ENCODE assay signal across 8 cellular contexts in the genomic region with DNA sequence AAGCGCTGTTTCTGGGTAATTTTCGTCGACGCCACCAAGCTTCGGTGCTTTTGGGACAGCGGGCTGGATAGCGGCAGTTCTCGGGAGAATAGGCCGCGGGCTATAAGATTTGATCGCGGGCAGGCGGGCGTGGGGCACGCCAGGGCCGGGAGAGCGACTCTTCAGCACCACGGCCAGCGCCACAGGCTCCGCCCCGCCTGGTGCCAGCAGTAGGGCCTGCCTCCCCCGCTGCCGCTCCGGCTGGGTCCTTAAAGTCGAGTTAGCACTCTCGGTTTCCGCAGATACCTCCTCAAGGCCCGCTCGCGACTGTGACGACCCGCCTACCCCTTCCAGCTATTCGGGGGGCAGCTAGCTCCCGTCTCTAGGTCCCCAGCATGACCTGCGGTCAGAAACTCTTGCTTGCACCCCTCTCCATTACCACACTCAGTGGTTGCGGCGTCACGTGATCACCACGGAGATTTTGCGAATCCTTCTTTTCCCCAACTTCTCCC. TPM values are rescaled to one million over a fixed set of nuclear protein-coding genes. Genes with fewer than 3 reads are reported as not detected.
DNase-seq lines count a peak whose midpoint lies in the region; ATAC-seq and TF ChIP-seq lines count a peak whose summit lies in the region.

No MANE protein-coding gene starts in this region.

- H3K4me3 ChIP-seq in CD4-positive, CD25-positive, alpha-beta regulatory T cell (ENCODE audit: low read depth, low read length) = no peak overlapping the region
- peak overlapping the region; percentile 68 for H3K4me3 ChIP-seq in neural cell (ENCODE audit: low read length)

- no peaks in the 10 kb centered on the region for H3K79me2 ChIP-seq in neural cell (replicated peaks; ENCODE audit: insufficient read depth, low read length)

- H3K4me1 ChIP-seq in CD4-positive, CD25-positive, alpha-beta regulatory T cell (ENCODE audit: control insufficient read depth, insufficient read depth, low read length, poor library complexity, severe bottlenecking) = no peaks in the 10 kb centered on the region

- no peak overlapping the region for H2AFZ ChIP-seq in neural cell (ENCODE audit: low read depth, low read length)

- no peaks in the 10 kb centered on the region for H3K9me2 ChIP-seq in neural cell (ENCODE audit: insufficient read depth, low read length)

- no peak overlapping the region for H3K27ac Mint-ChIP-seq in CD4-positive, CD25-positive, alpha-beta regulatory T cell

- peaks cover 0 to 13% (median 9%) of the 10 kb centered on the region in 4 donors for H3K4me1 Mint-ChIP-seq in CD4-positive, CD25-positive, alpha-beta regulatory T cell

- H3K36me3 ChIP-seq in CD4-positive, CD25-positive, alpha-beta regulatory T cell (ENCODE audit: control insufficient read depth, insufficient read depth, low read length) = no peaks in the 10 kb centered on the region
- no peaks in the 10 kb centered on the region for H3K36me3 ChIP-seq in neural cell (ENCODE audit: insufficient read depth, low read length)

- H3K27me3 ChIP-seq in CD4-positive, CD25-positive, alpha-beta regulatory T cell (ENCODE audit: control insufficient read depth, insufficient read depth, low read length) = peaks cover 53% of the 10 kb centered on the region
- H3K27me3 ChIP-seq in neural cell (ENCODE audit: insufficient read depth, low read depth, low read length) = peaks cover 68% of the 10 kb centered on the region

- TF ChIP-seq EP300 in neural cell (conservative IDR thresholded peaks at IDR 0.05; ENCODE audit: poor library complexity, severe bottlenecking) = no peak

- no peak for TF ChIP-seq POLR2A in erythroblast (IDR thresholded peaks at IDR 0.05; ENCODE audit: low read length)

- peaks cover 92% of the 10 kb centered on the region for H3K27me3 Mint-ChIP-seq in CD4-positive, CD25-positive, alpha-beta regulatory T cell

- no peak overlapping the region for H3K27ac ChIP-seq in CD4-positive, CD25-positive, alpha-beta regulatory T cell (ENCODE audit: insufficient read depth, low read length, poor library complexity, severe bottlenecking)
- peak overlapping the region; percentile 55 for H3K27ac ChIP-seq in neural cell (ENCODE audit: low read length)

- peak; percentile 50 to 52 for ATAC-seq in CD4-positive, CD25-positive, alpha-beta regulatory T cell (ENCODE audit: low read depth in 2 of 2)
- ATAC-seq in HG02678 (IDR thresholded peaks at IDR 0.05; ENCODE audit: unreplicated experiment) = peak; percentile 79
- ATAC-seq in HG03457 (IDR thresholded peaks at IDR 0.05; ENCODE audit: unreplicated experiment) = no peak
- no peak for ATAC-seq in GM19324 (IDR thresholded peaks at IDR 0.05; ENCODE audit: low FRiP score, unreplicated experiment)

- H3K9ac ChIP-seq in neural cell (ENCODE audit: low read length) = peak overlapping the region; percentile 49

- no peaks in the 10 kb centered on the region for H3F3A ChIP-seq in neural cell (ENCODE audit: insufficient read depth, low read length, poor library complexity, severe bottlenecking)

- TF ChIP-seq CTCF in neural cell (IDR thresholded peaks at IDR 0.05; ENCODE audit: poor library complexity, severe bottlenecking) = no peak

- H3K36me3 Mint-ChIP-seq in CD4-positive, CD25-positive, alpha-beta regulatory T cell = no peaks in the 10 kb centered on the region

- no peak for TF ChIP-seq RAD21 in neural cell (conservative IDR thresholded peaks at IDR 0.05)

- H3K4me2 ChIP-seq in neural cell (ENCODE audit: low read length) = peak overlapping the region; percentile 58

- peak; percentile 7 to 62 (median 38) for DNase-seq in CD4-positive, CD25-positive, alpha-beta regulatory T cell
- DNase-seq in activated CD4-positive, alpha-beta T cell treated with anti-CD3 and anti-CD28 coated beads for 24 hours (ENCODE audit: low read depth in 2 of 2) = peak; percentile 29 to 45
- peak; percentile 73 to 74 for DNase-seq in erythroblast (lab: John Stamatoyannopoulos, UW)
- DNase-seq in hepatic stellate cell (ENCODE audit: low spot score) = no peak

- H4K20me1 ChIP-seq in neural cell (ENCODE audit: insufficient read depth) = no peaks in the 10 kb centered on the region

- peak overlapping the region in 2 of 4 donors; percentile 28 to 45 for H3K4me3 Mint-ChIP-seq in CD4-positive, CD25-positive, alpha-beta regulatory T cell

- H3K9me3 Mint-ChIP-seq in CD4-positive, CD25-positive, alpha-beta regulatory T cell = peaks cover 0 to 14% (median 3%) of the 10 kb centered on the region in 7 donors

- peaks cover 4 to 14% of the 10 kb centered on the region in 2 experiments for H3K9me3 ChIP-seq in CD4-positive, CD25-positive, alpha-beta regulatory T cell (ENCODE audit: control insufficient read depth in 2 of 2, low read length in 2 of 2)
- peaks cover 7% of the 10 kb centered on the region for H3K9me3 ChIP-seq in neural cell (ENCODE audit: low read length)

TF ChIP-seq in neural cell, 6 proteins besides CTCF, POLR2A, EP300 and RAD21:
- no peak for TF ChIP-seq TAF1 (IDR thresholded peaks at IDR 0.05; ENCODE audit: low read depth)
- TF ChIP-seq, protein P1, sequence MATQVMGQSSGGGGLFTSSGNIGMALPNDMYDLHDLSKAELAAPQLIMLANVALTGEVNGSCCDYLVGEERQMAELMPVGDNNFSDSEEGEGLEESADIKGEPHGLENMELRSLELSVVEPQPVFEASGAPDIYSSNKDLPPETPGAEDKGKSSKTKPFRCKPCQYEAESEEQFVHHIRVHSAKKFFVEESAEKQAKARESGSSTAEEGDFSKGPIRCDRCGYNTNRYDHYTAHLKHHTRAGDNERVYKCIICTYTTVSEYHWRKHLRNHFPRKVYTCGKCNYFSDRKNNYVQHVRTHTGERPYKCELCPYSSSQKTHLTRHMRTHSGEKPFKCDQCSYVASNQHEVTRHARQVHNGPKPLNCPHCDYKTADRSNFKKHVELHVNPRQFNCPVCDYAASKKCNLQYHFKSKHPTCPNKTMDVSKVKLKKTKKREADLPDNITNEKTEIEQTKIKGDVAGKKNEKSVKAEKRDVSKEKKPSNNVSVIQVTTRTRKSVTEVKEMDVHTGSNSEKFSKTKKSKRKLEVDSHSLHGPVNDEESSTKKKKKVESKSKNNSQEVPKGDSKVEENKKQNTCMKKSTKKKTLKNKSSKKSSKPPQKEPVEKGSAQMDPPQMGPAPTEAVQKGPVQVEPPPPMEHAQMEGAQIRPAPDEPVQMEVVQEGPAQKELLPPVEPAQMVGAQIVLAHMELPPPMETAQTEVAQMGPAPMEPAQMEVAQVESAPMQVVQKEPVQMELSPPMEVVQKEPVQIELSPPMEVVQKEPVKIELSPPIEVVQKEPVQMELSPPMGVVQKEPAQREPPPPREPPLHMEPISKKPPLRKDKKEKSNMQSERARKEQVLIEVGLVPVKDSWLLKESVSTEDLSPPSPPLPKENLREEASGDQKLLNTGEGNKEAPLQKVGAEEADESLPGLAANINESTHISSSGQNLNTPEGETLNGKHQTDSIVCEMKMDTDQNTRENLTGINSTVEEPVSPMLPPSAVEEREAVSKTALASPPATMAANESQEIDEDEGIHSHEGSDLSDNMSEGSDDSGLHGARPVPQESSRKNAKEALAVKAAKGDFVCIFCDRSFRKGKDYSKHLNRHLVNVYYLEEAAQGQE (IDR thresholded peaks at IDR 0.05; ENCODE audit: borderline replicate concordance) = peak; percentile 87

RNA-seq across cellular contexts. Expression of a gene that starts 9.4 kb away (rescaled TPM):
- total RNA-seq in CD4-positive, CD25-positive, alpha-beta regulatory T cell = not detected
- not detected for polyA plus RNA-seq in CD4-positive, CD25-positive, alpha-beta regulatory T cell
- 15.9 and 24.9 TPM in 2 replicates for polyA plus RNA-seq in neural cell
- polyA minus RNA-seq in neural cell = 21.7 and 24.7 TPM in 2 replicates

Comparison
In these comparisons a context has a peak if more than half of its experiments do, and no peak if none do; other contexts are left out.
1. ATAC-seq: peak in CD4-positive, CD25-positive, alpha-beta regulatory T cell (2 of 2) and HG02678 (single experiment); none in HG03457 (single experiment) and GM19324 (single experiment).
2. RNA of a gene that starts 9.4 kb away (polyA plus RNA-seq): 15.9 to 24.9 TPM in neural cell; not detected in CD4-positive, CD25-positive, alpha-beta regulatory T cell; every median in the first group is over 10 times any median in the second.